In genomic region chr13:49247722-49248432, GRCh38 we compare ENCODE assay signal across 1 cellular context.
TF ChIP-seq lines count a peak whose summit lies in the region.

Gene CDADC1, plus strand, starts transcription at chr13:49247925. Its CDS starts 113 bp downstream, at chr13:49248038.

TF ChIP-seq in A549, 52 proteins besides CTCF, POLR2A, EP300 and RAD21 (continued from another document):
- TF ChIP-seq PBX3 (IDR thresholded peaks at IDR 0.05), result no peak
- peak in 1 of 2 experiments; percentile 57; a peak in 1 of 5 replicates for TF ChIP-seq JUN (IDR thresholded peaks at IDR 0.05)
- TF ChIP-seq ESRRA (IDR thresholded peaks at IDR 0.05; ENCODE audit: borderline replicate concordance, low read length), result no peak
- TF ChIP-seq RARB (CRISPR knock-in tag; IDR thresholded peaks at IDR 0.05), result no peak
- TF ChIP-seq SMC3 (IDR thresholded peaks at IDR 0.05), result no peak
